In the genomic region with DNA sequence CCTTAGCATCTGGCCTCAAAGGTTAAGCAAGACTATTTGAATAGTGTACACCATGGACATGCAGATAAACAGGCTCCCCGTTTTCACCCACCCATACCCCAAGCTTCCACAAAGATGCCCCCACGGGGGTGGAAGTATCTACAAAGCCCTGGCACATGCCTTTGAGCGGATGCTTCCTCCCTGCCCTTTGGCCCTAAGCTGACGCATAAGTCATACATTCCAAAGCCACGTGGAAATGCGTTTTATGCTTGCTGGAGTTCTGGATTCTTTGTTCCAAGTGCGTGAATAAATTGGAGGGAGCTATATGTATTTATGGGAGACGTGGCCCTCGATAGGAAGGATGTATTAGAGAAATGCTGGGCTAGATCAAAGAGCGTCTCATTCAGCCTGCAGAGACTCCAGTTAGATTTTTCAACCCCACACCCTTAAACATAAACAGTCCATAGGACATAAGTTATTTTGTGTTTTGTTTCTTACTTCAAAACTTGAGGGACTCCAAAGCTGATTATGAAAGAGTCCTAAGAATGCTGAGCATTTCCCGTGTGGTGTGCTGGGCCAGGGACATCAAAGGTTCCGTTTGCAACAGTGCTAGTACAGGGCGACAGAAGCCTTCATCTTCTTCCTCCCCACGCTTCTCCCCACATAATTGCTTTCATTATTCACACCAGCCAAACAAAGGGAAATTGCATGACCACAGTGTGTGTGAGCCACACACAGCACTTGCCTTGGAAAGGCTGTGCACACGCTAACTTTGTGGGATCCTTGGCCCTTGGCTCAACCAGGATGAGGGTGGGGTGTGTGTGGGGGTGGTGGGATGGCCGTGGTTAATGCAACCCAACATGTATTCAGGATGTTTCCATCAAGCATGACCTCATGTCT, we compare ENCODE assay signal across 9 cellular contexts.
A peak's percentile ranks its signal among the peaks of the same experiment; 100 is the strongest.
DNase-seq lines count a peak whose midpoint lies in the region; ATAC-seq and TF ChIP-seq lines count a peak whose summit lies in the region.
"Had no signal": no experiment of that assay in that cellular context is flagged by ENCODE, and none has a peak within 500 bp of the region (broad histone marks: within the 10 kb centered on the region; RNA-seq: fewer than 3 reads in every experiment).

No MANE protein-coding gene starts in this region.

- peak; percentile 9 for ATAC-seq in left lobe of liver
- ATAC-seq in HG03520 (IDR thresholded peaks at IDR 0.05; ENCODE audit: unreplicated experiment): no peak

- H3K9me3 ChIP-seq in uterus: no peaks in the 10 kb centered on the region
- H3K9me3 ChIP-seq: adrenal gland had no signal

- intact Hi-C loops in uterus (cut with DNase I; ENCODE audit: low total_unique reads): no loop called here

- H3K27ac ChIP-seq in uterus: peak overlapping the region; percentile 97 to 98

- no peak for TF ChIP-seq POLR2A in uterus (IDR thresholded peaks at IDR 0.05)

- H3K4me1 ChIP-seq in uterus: peaks cover 4 to 12% of the 10 kb centered on the region in 2 donors

- TF ChIP-seq CTCF in uterus (IDR thresholded peaks at IDR 0.05): no peak

- H3K27me3 ChIP-seq in uterus: no peaks in the 10 kb centered on the region
- H3K27me3 ChIP-seq: adrenal gland had no signal

- DNase-seq in stimulated activated CD4-positive, alpha-beta T cell treated with anti-CD3 and anti-CD28 coated beads, Interleukin-2, amount 100 ng/mL, for 4 hours (ENCODE audit: low read depth): peak; percentile 4
- DNase-seq in stimulated activated CD4-positive, alpha-beta T cell treated with anti-CD3 and anti-CD28 coated beads, Interleukin-12 subunit alpha, Interleukin-12 subunit beta, amount 100 ng/mL, for 4 hours: no peak
- DNase-seq in amniotic epithelial cell (ENCODE audit: low read depth) (peak; percentile 93), left lobe of liver (ENCODE audit: low spot score) (peak; percentile 64), uterus (peak; percentile 56 to 74), NCI-H2107 (lab: John Stamatoyannopoulos, UW) (no peak), NCI-H2029 (lab: John Stamatoyannopoulos, UW) (no peak)

- no peaks in the 10 kb centered on the region for H3K36me3 ChIP-seq in uterus
- H3K36me3 ChIP-seq: adrenal gland had no signal

- no peak overlapping the region for H3K4me3 ChIP-seq in uterus
- H3K4me3 ChIP-seq: adrenal gland had no signal

Comparison
In these comparisons a context has a peak if more than half of its experiments do, and no peak if none do; other contexts are left out.
1. DNase-seq: peak in stimulated activated CD4-positive, alpha-beta T cell treated with anti-CD3 and anti-CD28 coated beads, Interleukin-2, amount 100 ng/mL, for 4 hours (single experiment), amniotic epithelial cell (single experiment), left lobe of liver (single experiment) and uterus (2 of 2); none in stimulated activated CD4-positive, alpha-beta T cell treated with anti-CD3 and anti-CD28 coated beads, Interleukin-12 subunit alpha, Interleukin-12 subunit beta, amount 100 ng/mL, for 4 hours (single experiment), NCI-H2107 (single experiment) and NCI-H2029 (single experiment).